8 cellular contexts compared by ENCODE assay signal in genomic region chr2:157402801-157403485, GRCh38. TPM values are rescaled to one million over a fixed set of nuclear protein-coding genes. Genes with fewer than 3 reads are reported as not detected.
DNase-seq lines count a peak whose midpoint lies in the region; ATAC-seq and TF ChIP-seq lines count a peak whose summit lies in the region.
"Not testable (repeated sequence)": the region's sequence is repeated elsewhere in the genome, so short reads cannot be mapped to it uniquely, and the experiment has no call there.

No MANE protein-coding gene starts in this region.

- H3K4me3 ChIP-seq in NT2/D1 (ENCODE audit: insufficient read length, low read depth); mucosa of descending colon: not testable (repeated sequence)

- TF ChIP-seq CTCF in CD4-positive, alpha-beta T cell (IDR thresholded peaks at IDR 0.05); WTC11 (IDR thresholded peaks at IDR 0.05); mucosa of descending colon (IDR thresholded peaks at IDR 0.05): not testable (repeated sequence)

- not testable (repeated sequence) for H3K27me3 Mint-ChIP-seq in CD4-positive, alpha-beta T cell; IgD-negative memory B cell; WTC11 (ENCODE audit: low read depth); activated T-cell treated with anti-CD3 and anti-CD28 coated beads, Interleukin-2, amount 50 U/mL, for 24 hours; activated naive CD8-positive, alpha-beta T cell treated with anti-CD3 and anti-CD28 coated beads for 36 hours; stimulated activated memory B cell treated with anti-CD40 and anti-IgM and Interleukin-4, amounts not matched to agents 10 μg/mL and 1 μg/mL and 100 μg/mL, for 72 hours

- not testable (repeated sequence) for H3K27me3 ChIP-seq in CD4-positive, alpha-beta T cell (ENCODE audit: control insufficient read depth, insufficient read depth, low read length); NT2/D1 (ENCODE audit: insufficient read depth, insufficient read length)

- H3K4me1 Mint-ChIP-seq in CD4-positive, alpha-beta T cell (ENCODE audit: low read depth) = peaks cover 69% of the 10 kb centered on the region
- H3K4me1 Mint-ChIP-seq in IgD-negative memory B cell = peaks cover 16 to 32% (median 23%) of the 10 kb centered on the region in 3 donors
- H3K4me1 Mint-ChIP-seq in WTC11 = not testable (repeated sequence)
- H3K4me1 Mint-ChIP-seq in activated T-cell treated with anti-CD3 and anti-CD28 coated beads, Interleukin-2, amount 50 U/mL, for 24 hours (ENCODE audit: low read depth) = peaks cover 68% of the 10 kb centered on the region
- H3K4me1 Mint-ChIP-seq in activated naive CD8-positive, alpha-beta T cell treated with anti-CD3 and anti-CD28 coated beads for 36 hours = peaks cover 55% of the 10 kb centered on the region
- peaks cover 35% of the 10 kb centered on the region for H3K4me1 Mint-ChIP-seq in stimulated activated memory B cell treated with anti-CD40 and anti-IgM and Interleukin-4, amounts not matched to agents 10 μg/mL and 1 μg/mL and 100 μg/mL, for 72 hours

- peaks cover 85% of the 10 kb centered on the region for H3K36me3 Mint-ChIP-seq in CD4-positive, alpha-beta T cell (ENCODE audit: low read depth)
- peaks cover 19% of the 10 kb centered on the region for H3K36me3 Mint-ChIP-seq in IgD-negative memory B cell
- H3K36me3 Mint-ChIP-seq in WTC11 = not testable (repeated sequence)
- peaks cover 67% of the 10 kb centered on the region for H3K36me3 Mint-ChIP-seq in activated T-cell treated with anti-CD3 and anti-CD28 coated beads, Interleukin-2, amount 50 U/mL, for 24 hours (ENCODE audit: low read depth)
- H3K36me3 Mint-ChIP-seq in activated naive CD8-positive, alpha-beta T cell treated with anti-CD3 and anti-CD28 coated beads for 36 hours = peaks cover 70% of the 10 kb centered on the region
- peaks cover 61% of the 10 kb centered on the region for H3K36me3 Mint-ChIP-seq in stimulated activated memory B cell treated with anti-CD40 and anti-IgM and Interleukin-4, amounts not matched to agents 10 μg/mL and 1 μg/mL and 100 μg/mL, for 72 hours

- POLR2A ChIA-PET in CD4-positive, alpha-beta T cell (lab: Charles Lee) = interaction anchor here (0.7 to 9.7 kb wide), 12 partner anchors 11 to 75 kb away, joined by 3 to 258 read pairs (median 26); partner anchors contain the start of gene CYTIP
- POLR2A ChIA-PET in WTC11 (lab: Charles Lee) = not testable (repeated sequence)

- not testable (repeated sequence) for H3K9ac ChIP-seq in NT2/D1 (ENCODE audit: insufficient read length, low read depth)

- not testable (repeated sequence) for H3K4me1 ChIP-seq in NT2/D1 (ENCODE audit: insufficient read depth, insufficient read length); mucosa of descending colon (ENCODE audit: low read depth)

- intact Hi-C loops in CD4-positive, alpha-beta T cell (cut with DNase I, micrococcal nuclease) = loop anchor here in 1 of 2 experiments (5.0 kb wide), 1 partner anchor 41 kb away; no protein-coding TSS in a partner anchor
- intact Hi-C loops in mucosa of descending colon (cut with DNase I, micrococcal nuclease) = not testable (repeated sequence)

- DNase-seq in CD4-positive, alpha-beta T cell = peak in 6 of 10 experiments; percentile 28 to 43 (median 32)
- DNase-seq in NT2/D1 (ENCODE audit: low read depth, low spot score) (peak; percentile 8), WTC11 (ENCODE audit: low spot score) (peak; percentile 21), mucosa of descending colon (peak in 2 of 3 donors; percentile 27 to 47)
- DNase-seq in activated T-cell treated with anti-CD3 and anti-CD28 coated beads, Interleukin-2, amount 50 U/mL, for 24 hours = peak; percentile 37
- not testable (repeated sequence) for DNase-seq in activated naive CD8-positive, alpha-beta T cell treated with anti-CD3 and anti-CD28 coated beads for 36 hours

- CTCF ChIA-PET in CD4-positive, alpha-beta T cell (lab: Charles Lee) = interaction anchor here (1.2 to 3.0 kb wide), 2 partner anchors 38 to 75 kb away, joined by 4 to 24 read pairs; no protein-coding TSS in a partner anchor
- CTCF ChIA-PET in WTC11 (lab: Charles Lee) = not testable (repeated sequence)

- peak overlapping the region; percentile 74 for H3K4me3 Mint-ChIP-seq in CD4-positive, alpha-beta T cell
- H3K4me3 Mint-ChIP-seq in IgD-negative memory B cell = peak overlapping the region in 1 of 4 donors; percentile 9
- H3K4me3 Mint-ChIP-seq in WTC11; stimulated activated memory B cell treated with anti-CD40 and anti-IgM and Interleukin-4, amounts not matched to agents 10 μg/mL and 1 μg/mL and 100 μg/mL, for 72 hours: not testable (repeated sequence)
- H3K4me3 Mint-ChIP-seq in activated T-cell treated with anti-CD3 and anti-CD28 coated beads, Interleukin-2, amount 50 U/mL, for 24 hours = peak overlapping the region; percentile 47
- peak overlapping the region; percentile 27 for H3K4me3 Mint-ChIP-seq in activated naive CD8-positive, alpha-beta T cell treated with anti-CD3 and anti-CD28 coated beads for 36 hours

- ATAC-seq in CD4-positive, alpha-beta T cell (ENCODE audit: poor library complexity); mucosa of descending colon; stimulated activated memory B cell treated with anti-CD40 and anti-IgM and Interleukin-4, amounts not matched to agents 10 μg/mL and 1 μg/mL and 100 μg/mL, for 72 hours: not testable (repeated sequence)
- peak; percentile 32; the same call in 1 of the 2 replicates for ATAC-seq in WTC11

- not testable (repeated sequence) for H3K36me3 ChIP-seq in NT2/D1 (ENCODE audit: insufficient read depth, insufficient read length, low read length); mucosa of descending colon (ENCODE audit: low read depth)

- peak overlapping the region; percentile 99 for H3K27ac Mint-ChIP-seq in CD4-positive, alpha-beta T cell
- peak overlapping the region in 2 of 3 donors; percentile 90 to 95 for H3K27ac Mint-ChIP-seq in IgD-negative memory B cell
- not testable (repeated sequence) for H3K27ac Mint-ChIP-seq in WTC11
- peak overlapping the region; percentile 91 for H3K27ac Mint-ChIP-seq in activated T-cell treated with anti-CD3 and anti-CD28 coated beads, Interleukin-2, amount 50 U/mL, for 24 hours
- peak overlapping the region; percentile 96 for H3K27ac Mint-ChIP-seq in activated naive CD8-positive, alpha-beta T cell treated with anti-CD3 and anti-CD28 coated beads for 36 hours
- H3K27ac Mint-ChIP-seq in stimulated activated memory B cell treated with anti-CD40 and anti-IgM and Interleukin-4, amounts not matched to agents 10 μg/mL and 1 μg/mL and 100 μg/mL, for 72 hours = peak overlapping the region; percentile 94

- H3K9me3 ChIP-seq in CD4-positive, alpha-beta T cell (ENCODE audit: control insufficient read depth, low read length); NT2/D1 (ENCODE audit: insufficient read depth, low read length); mucosa of descending colon: not testable (repeated sequence)

- H3K27ac ChIP-seq in CD4-positive, alpha-beta T cell (ENCODE audit: low read depth, low read length) = peak overlapping the region; percentile 94

- H3K9me3 Mint-ChIP-seq in CD4-positive, alpha-beta T cell = peaks cover 32% of the 10 kb centered on the region
- not testable (repeated sequence) for H3K9me3 Mint-ChIP-seq in IgD-negative memory B cell; stimulated activated memory B cell treated with anti-CD40 and anti-IgM and Interleukin-4, amounts not matched to agents 10 μg/mL and 1 μg/mL and 100 μg/mL, for 72 hours
- peaks cover 26% of the 10 kb centered on the region for H3K9me3 Mint-ChIP-seq in WTC11
- peaks cover 44% of the 10 kb centered on the region for H3K9me3 Mint-ChIP-seq in activated T-cell treated with anti-CD3 and anti-CD28 coated beads, Interleukin-2, amount 50 U/mL, for 24 hours
- peaks cover 54% of the 10 kb centered on the region for H3K9me3 Mint-ChIP-seq in activated naive CD8-positive, alpha-beta T cell treated with anti-CD3 and anti-CD28 coated beads for 36 hours

RNA-seq across cellular contexts. Expression of gene CYTIP, which starts 40.9 kb away (rescaled TPM):
- 100 to 1,000 TPM; 474 to 490 TPM for total RNA-seq in CD4-positive, alpha-beta T cell
- 83.6 TPM for polyA plus RNA-seq in IgD-negative memory B cell
- total RNA-seq in WTC11 (2021) = 0.66 to 1.2 TPM (median 0.89 TPM) in 3 replicates
- 100 to 1,000 TPM; 302 to 304 TPM for total RNA-seq in activated naive CD8-positive, alpha-beta T cell treated with anti-CD3 and anti-CD28 coated beads for 36 hours
- 10 to 100 TPM in 1 of 3 donors, 1 to 10 TPM in 2; 4.7 to 11.5 (median 5.8) TPM for total RNA-seq in mucosa of descending colon

Comparison
In these comparisons a context has a peak if more than half of its experiments do, and no peak if none do; other contexts are left out.
1. RNA of gene CYTIP, which starts 40.9 kb away (total RNA-seq): 474 to 490 TPM in CD4-positive, alpha-beta T cell and 302 to 304 TPM in activated naive CD8-positive, alpha-beta T cell treated with anti-CD3 and anti-CD28 coated beads for 36 hours; 4.7 to 11.5 TPM in mucosa of descending colon and 0.66 to 1.2 TPM in WTC11; every median in the first group is over 10 times any median in the second.